ENCODE assay signal across 24 cellular contexts in the genomic region with DNA sequence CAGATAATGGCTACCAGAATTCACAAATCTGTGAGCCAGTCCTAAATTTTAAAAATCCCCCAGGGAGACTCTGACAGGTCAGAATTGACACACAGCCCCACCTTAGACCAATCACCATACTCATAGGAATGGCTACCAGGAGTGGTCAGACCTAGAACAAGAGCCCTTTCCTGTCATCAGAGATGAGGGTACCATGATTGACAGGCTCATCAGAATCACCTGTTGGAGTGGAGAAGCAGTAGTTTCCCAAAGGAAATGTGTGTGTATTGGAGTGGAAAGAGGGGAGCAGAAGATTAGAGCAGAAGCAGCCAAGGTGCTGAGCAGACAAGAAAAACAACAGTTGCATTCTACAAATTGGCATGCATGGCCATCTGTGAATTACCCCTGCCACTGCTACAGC. TPM values are rescaled to one million over a fixed set of nuclear protein-coding genes. Genes with fewer than 3 reads are reported as not detected.
DNase-seq lines count a peak whose midpoint lies in the region; ATAC-seq, FAIRE-seq and TF ChIP-seq lines count a peak whose summit lies in the region.
"Had no signal": no experiment of that assay in that cellular context is flagged by ENCODE, and none has a peak within 500 bp of the region (broad histone marks: within the 10 kb centered on the region; RNA-seq: fewer than 3 reads in every experiment).

No MANE protein-coding gene starts in this region.

- TF ChIP-seq POLR2A in GM12891 (IDR thresholded peaks at IDR 0.05; ENCODE audit: low read depth, low read length) (no peak), GM12878 (IDR thresholded peaks at IDR 0.05; ENCODE audit: low read depth, low read length) (no peak)

- H3K27ac Mint-ChIP-seq in H9 (no peak overlapping the region), nephron progenitor cell (peak overlapping the region; percentile 21)
- H3K27ac Mint-ChIP-seq: CD4-positive, CD25-positive, alpha-beta regulatory T cell; CD8-positive, alpha-beta memory T cell; IgD-negative memory B cell had no signal

- no peak overlapping the region for H2BK12ac ChIP-seq in H9 (ENCODE audit: insufficient read length, low read depth, low read length)

- no peaks in the 10 kb centered on the region; the same call in 1 of the 2 replicates for H3K4me1 ChIP-seq in H9 (ENCODE audit: insufficient read depth, low read length)
- H3K4me1 ChIP-seq in GM12878 (ENCODE audit: control insufficient read depth, insufficient read depth, low read length) = peaks cover 25% of the 10 kb centered on the region; the same call in 1 of the 2 replicates
- H3K4me1 ChIP-seq: BE2C, HAP-1 had no signal

- H3K4me3 Mint-ChIP-seq in H9 (no peak overlapping the region), nephron progenitor cell (no peak overlapping the region)
- H3K4me3 Mint-ChIP-seq: CD4-positive, CD25-positive, alpha-beta regulatory T cell; CD8-positive, alpha-beta memory T cell; IgD-negative memory B cell had no signal

- TF ChIP-seq CTCF in H9 (conservative IDR thresholded peaks at IDR 0.05) (no peak), GM12878 (IDR thresholded peaks at IDR 0.05 in 2 of 3, conservative IDR thresholded peaks at IDR 0.05 in 1 of 3; ENCODE audit: control insufficient read depth in 2 of 3, extremely low read depth in 1 of 3, insufficient read depth in 1 of 3, low read depth in 3 of 3, low read length in 3 of 3) (no peak), nephron progenitor cell (IDR thresholded peaks at IDR 0.05) (no peak)

- no peak overlapping the region for H3K18ac ChIP-seq in H9 (ENCODE audit: insufficient read length, low read depth, low read length)

- in situ Hi-C loops in GM12878 (cut with MboI) = no loop called here

- no peak overlapping the region for H2AFZ ChIP-seq in H9 (ENCODE audit: low read length)
- no peak overlapping the region for H2AFZ ChIP-seq in GM12878 (ENCODE audit: control insufficient read depth, low read depth, low read length)

- no peak overlapping the region for H3K4me3 ChIP-seq in GM12878
- H3K4me3 ChIP-seq: HAP-1 had no signal

- H3K27ac ChIP-seq in H9 (ENCODE audit: insufficient read length, low read depth, low read length) (no peak overlapping the region), GM12878 (ENCODE audit: control insufficient read depth, insufficient read depth) (no peak overlapping the region)

- H4K91ac ChIP-seq in H9 (ENCODE audit: insufficient read length, low read depth, low read length) = no peak overlapping the region

- no peak overlapping the region for H3K56ac ChIP-seq in H9 (ENCODE audit: insufficient read length, low read depth, low read length)

- CTCF ChIA-PET in GM12878 (lab: Yijun Ruan, JAX) = interaction anchor here (0.6 to 1.0 kb wide), 4 partner anchors 26 to 118 kb away, joined by 3 to 4 read pairs (median 3); no protein-coding TSS in a partner anchor

- H3K9me3 ChIP-seq in H9 (ENCODE audit: control insufficient read depth, low read depth, low read length) (no peaks in the 10 kb centered on the region), GM12878 (replicated peaks; ENCODE audit: control insufficient read depth, insufficient read depth, low read length) (no peaks in the 10 kb centered on the region; the same call in 1 of the 3 replicates)
- H3K9me3 ChIP-seq: BE2C, HAP-1 had no signal

- peak overlapping the region; percentile 64 for H2BK20ac ChIP-seq in H9 (ENCODE audit: low read depth, low read length, poor library complexity, severe bottlenecking)

- ATAC-seq in GM12878 (0 out of 3 replicates have a peak, but pooled peaks have one; percentile 21), HG03108 (IDR thresholded peaks at IDR 0.05; ENCODE audit: unreplicated experiment) (no peak)
- ATAC-seq: HepG2 had no signal

- FAIRE-seq in GM12891 (lab: Jason Lieb, UNC) = peak; percentile 9
- FAIRE-seq in GM12878 (lab: Jason Lieb, UNC) = no peak
- FAIRE-seq: A204.1, D721Med, H1, HepG2 had no signal

- no peak overlapping the region for H4K8ac ChIP-seq in H9 (replicated peaks; ENCODE audit: insufficient read length, low read depth, low read length)

- POLR2A ChIA-PET in GM12878 (lab: Charles Lee) = interaction anchor here (0.5 kb wide), 1 partner anchor 233 kb away, joined by 5 read pairs; no protein-coding TSS in a partner anchor

- H3K79me1 ChIP-seq in H9 (ENCODE audit: insufficient read depth, low read depth, low read length, poor library complexity, severe bottlenecking) = no peaks in the 10 kb centered on the region

- H3K36me3 ChIP-seq in GM12878 (ENCODE audit: control insufficient read depth in 2 of 2, insufficient read depth in 2 of 2, low read length in 1 of 2) = no peaks in the 10 kb centered on the region
- H3K36me3 ChIP-seq: BE2C, HAP-1 had no signal

- no peaks in the 10 kb centered on the region for H3K9me3 Mint-ChIP-seq in H9
- H3K9me3 Mint-ChIP-seq in nephron progenitor cell = no peaks in the 10 kb centered on the region
- H3K9me3 Mint-ChIP-seq: CD8-positive, alpha-beta memory T cell; IgD-negative memory B cell had no signal

- H2BK120ac ChIP-seq in H9 (ENCODE audit: low read depth, low read length, poor library complexity, severe bottlenecking) = no peak overlapping the region

- no peaks in the 10 kb centered on the region for H3K23me2 ChIP-seq in H9 (ENCODE audit: insufficient read length, low read depth, low read length, poor library complexity, severe bottlenecking)

- no peak overlapping the region for H2BK5ac ChIP-seq in H9 (ENCODE audit: insufficient read length, low read length)

- H4K20me1 ChIP-seq in H9 (ENCODE audit: control insufficient read depth, insufficient read depth, insufficient read length) (no peaks in the 10 kb centered on the region), GM12878 (ENCODE audit: control insufficient read depth, insufficient read depth) (no peaks in the 10 kb centered on the region)

- H3K4ac ChIP-seq in H9 (ENCODE audit: low read depth, low read length) = no peak overlapping the region

- intact Hi-C loops in GM12878 (cut with micrococcal nuclease; ENCODE audit: unreplicated experiment) = no loop called here

- H3K9ac ChIP-seq in H9 (ENCODE audit: extremely low read depth, insufficient read length, low read length) (no peak overlapping the region), GM12878 (ENCODE audit: control insufficient read depth, insufficient read depth, low read length) (no peak overlapping the region)

- H2BK15ac ChIP-seq in H9 (ENCODE audit: low read depth, low read length) = no peak overlapping the region

- no peak for TF ChIP-seq RAD21 in GM12878 (IDR thresholded peaks at IDR 0.05; ENCODE audit: insufficient read depth, low read depth, low read length)

- no peak overlapping the region for H3K4me2 ChIP-seq in H9 (ENCODE audit: insufficient read depth, insufficient read length, low read length)
- H3K4me2 ChIP-seq in GM12878 (ENCODE audit: control insufficient read depth, insufficient read depth) = no peak overlapping the region

- no peak overlapping the region for H3K23ac ChIP-seq in H9 (ENCODE audit: insufficient read length, low read depth, low read length)

- BruUV-seq in GM12878 (replicated peaks; lab: Mats Ljungman, UMichigan) = no TSS peak

- SMC1A ChIA-PET in GM12878 (lab: Charles Lee; ENCODE audit: uncharacterized antibody, unreplicated experiment) = interaction anchor here (1.0 to 2.9 kb wide), 3 partner anchors 16 to 27 kb away, joined by 3 to 16 read pairs (median 5); partner anchors contain the start of gene SSR3

- H3K4me1 Mint-ChIP-seq in H9 (no peaks in the 10 kb centered on the region), nephron progenitor cell (no peaks in the 10 kb centered on the region)
- H3K4me1 Mint-ChIP-seq: CD4-positive, CD25-positive, alpha-beta regulatory T cell had no signal

- RAD21 ChIA-PET in GM12878 (lab: Charles Lee; ENCODE audit: unreplicated experiment) = interaction anchor here (0.7 to 1.5 kb wide), 2 partner anchors 61 to 99 kb away, joined by 3 to 4 read pairs; no protein-coding TSS in a partner anchor

- TF ChIP-seq EP300 in GM12878 (IDR thresholded peaks at IDR 0.05; ENCODE audit: borderline replicate concordance in 1 of 2, control insufficient read depth in 1 of 2, low read depth in 2 of 2, low read length in 2 of 2) = no peak

- H3T11ph ChIP-seq in H9 (ENCODE audit: low read length) = no peak overlapping the region

- H3K36me3 Mint-ChIP-seq in H9 (ENCODE audit: insufficient read depth in 1 of 3, low read depth in 3 of 3) (no peaks in the 10 kb centered on the region), nephron progenitor cell (ENCODE audit: low read depth) (no peaks in the 10 kb centered on the region)
- H3K36me3 Mint-ChIP-seq: CD4-positive, CD25-positive, alpha-beta regulatory T cell; IgD-negative memory B cell had no signal

- H3K79me2 ChIP-seq in H9 (ENCODE audit: insufficient read depth, low read length) (no peaks in the 10 kb centered on the region), GM12878 (ENCODE audit: control insufficient read depth, insufficient read depth, low read length) (no peaks in the 10 kb centered on the region)

- no peaks in the 10 kb centered on the region for H3K27me3 ChIP-seq in H9 (ENCODE audit: insufficient read depth, low read length)
- H3K27me3 ChIP-seq in GM12878 (replicated peaks in 1 of 2; ENCODE audit: control insufficient read depth in 2 of 2, insufficient read depth in 2 of 2, low read length in 1 of 2) = no peaks in the 10 kb centered on the region
- H3K27me3 ChIP-seq: BE2C had no signal

- H2AK5ac ChIP-seq in H9 (ENCODE audit: insufficient read length, low read length) = no peak overlapping the region

- no peak overlapping the region for H4K5ac ChIP-seq in H9 (ENCODE audit: insufficient read length, low read depth, low read length)

- DNase-seq in GM12891 (ENCODE audit: insufficient read length, low spot score) (no peak), H9 (no peak), GM12878 (ENCODE audit: low read depth, low spot score) (no peak), nephron progenitor cell (no peak), T-helper 9 cell (no peak), D341Med (ENCODE audit: low spot score) (no peak)
- DNase-seq: ACHN; BE2C; C1 segment of cervical spinal cord; CD4-positive, CD25-positive, alpha-beta regulatory T cell; CD8-positive, alpha-beta memory T cell; COR-L47; DMS153; DMS79; GDM1; Kasumi-1; KG1 had no signal

- no peak overlapping the region for H3K14ac ChIP-seq in H9 (ENCODE audit: insufficient read depth, low read length)

- no peaks in the 10 kb centered on the region for H3K27me3 Mint-ChIP-seq in H9 (ENCODE audit: low read depth)
- H3K27me3 Mint-ChIP-seq in nephron progenitor cell (ENCODE audit: low read depth, poor library complexity) = peaks cover 7% of the 10 kb centered on the region

RNA-seq across cellular contexts. Expression of gene SSR3, which starts 27.0 kb away (rescaled TPM):
- 139 TPM for polyA plus RNA-seq in GM12891 (2012; ENCODE audit: low read depth, missing spikeins)
- total RNA-seq in H9 (2021) (176 and 177 TPM in 2 replicates), GM12878 (2014; rRNA removed) (133 and 152 TPM in 2 replicates), GM12878 (2014; rRNA removed; fragmentation: Illumina TruSeq; extraction: Trizol) (179 TPM in 2 replicates), GM12878 (2021) (190 and 193 TPM in 2 replicates)
- total RNA-seq in GM12878 (2013; cell fraction: nucleolus; rRNA removed) = 113 and 121 TPM in 2 replicates
- polyA plus RNA-seq in GM12878 (2011; ENCODE audit: low read depth) = 324 TPM
- polyA plus RNA-seq in GM12878 (2011; rRNA removed) (191 and 203 TPM in 2 replicates), GM12878 (2014; fragmentation: Illumina TruSeq; extraction: Trizol) (190 and 214 TPM in 2 replicates), GM12878 (2014; fragmentation: Nextera tagmentation; extraction: Ambion mirVana) (100 to 1,000 TPM; 278 to 345 TPM), GM12878 (2014; rRNA removed) (124 and 153 TPM in 2 replicates), GM12878 (2016; fragmentation: Nextera tagmentation; extraction: Ambion mirVana) (100 to 1,000 TPM; 279 to 324 TPM)
- 111 and 126 TPM in 2 replicates for polyA plus RNA-seq in GM12878 (2011; cell fraction: cytosol; rRNA removed)
- 29.3 and 50.0 TPM in 2 replicates for polyA plus RNA-seq in GM12878 (2011; cell fraction: nucleus; rRNA removed)
- polyA plus RNA-seq in GM12878 (2012) = 292 and 304 TPM in 2 replicates
- polyA minus RNA-seq in GM12878 (2011; rRNA and poly(A)+ RNA removed) = 242 and 293 TPM in 2 replicates
- polyA minus RNA-seq in GM12878 (2011; cell fraction: cytosol; rRNA and poly(A)+ RNA removed) = 60.9 and 63.5 TPM in 2 replicates
- 61.4 and 83.0 TPM in 2 replicates for polyA minus RNA-seq in GM12878 (2011; cell fraction: nucleus; rRNA and poly(A)+ RNA removed)
